21 cellular contexts compared by ENCODE assay signal in the genomic region with DNA sequence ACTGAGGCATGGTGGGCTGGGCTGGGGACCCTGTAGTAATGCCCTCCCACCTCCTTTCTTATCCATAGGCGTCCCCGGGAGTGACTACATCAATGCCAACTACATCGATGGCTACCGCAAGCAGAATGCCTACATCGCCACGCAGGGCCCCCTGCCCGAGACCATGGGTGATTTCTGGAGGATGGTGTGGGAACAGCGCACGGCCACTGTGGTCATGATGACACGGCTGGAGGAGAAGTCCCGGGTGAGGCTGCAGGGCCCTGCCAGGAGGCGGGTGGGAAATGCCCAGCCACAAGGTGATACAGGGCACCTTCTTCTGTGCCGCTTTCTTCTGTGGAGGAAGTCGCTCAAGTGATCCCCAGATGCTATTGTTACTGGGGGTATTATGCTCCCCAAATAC. TPM values are rescaled to one million over a fixed set of nuclear protein-coding genes. Genes with fewer than 3 reads are reported as not detected.
A peak's percentile ranks its signal among the peaks of the same experiment; 100 is the strongest.
DNase-seq lines count a peak whose midpoint lies in the region; ATAC-seq, FAIRE-seq and TF ChIP-seq lines count a peak whose summit lies in the region.
"Had no signal": no experiment of that assay in that cellular context is flagged by ENCODE, and none has a peak within 500 bp of the region (broad histone marks: within the 10 kb centered on the region; RNA-seq: fewer than 3 reads in every experiment).

No MANE protein-coding gene starts in this region.

- intact Hi-C loops in lower lobe of right lung (cut with DNase I): no loop called here

- no peak overlapping the region for H4K91ac ChIP-seq in H1 (replicated peaks; ENCODE audit: insufficient read length, low read length)

- H3K4me2 ChIP-seq in astrocyte (ENCODE audit: low read length) (no peak overlapping the region), H1 (ENCODE audit: insufficient read depth in 1 of 2, low read depth in 2 of 2, low read length in 2 of 2) (no peak overlapping the region)
- H3K4me2 ChIP-seq: A549; BLaER1 treated with 17β-estradiol and CSF1 and Interleukin-3, amounts not matched to agents 10 nM and 100 nM had no signal

- H3K9me3 ChIP-seq in astrocyte (ENCODE audit: insufficient read depth, low read depth, low read length) (no peaks in the 10 kb centered on the region), H1 (ENCODE audit: insufficient read depth in 2 of 2, low read depth in 1 of 2, low read length in 1 of 2) (no peaks in the 10 kb centered on the region), lower lobe of right lung (no peaks in the 10 kb centered on the region)
- H3K9me3 ChIP-seq: A549; BLaER1 treated with 17β-estradiol and CSF1 and Interleukin-3, amounts not matched to agents 10 nM and 100 nM; Caco-2 had no signal

- no peak for ATAC-seq in lower lobe of right lung
- ATAC-seq: A549; CD8-positive, alpha-beta T cell had no signal

- no peak overlapping the region for H4K5ac ChIP-seq in H1 (ENCODE audit: insufficient read length, low read depth, low read length)

- H3K27ac Mint-ChIP-seq in astrocyte (ENCODE audit: unreplicated experiment): peak overlapping the region; percentile 18
- H3K27ac Mint-ChIP-seq: B cell; CD4-positive, alpha-beta T cell; CD8-positive, alpha-beta T cell had no signal

- H3K9ac ChIP-seq in astrocyte (ENCODE audit: low read length): no peak overlapping the region
- no peak overlapping the region for H3K9ac ChIP-seq in H1 (replicated peaks in 1 of 4; ENCODE audit: extremely low read depth in 1 of 4, low read depth in 3 of 4, low read length in 3 of 4)
- H3K9ac ChIP-seq: BLaER1 treated with 17β-estradiol and CSF1 and Interleukin-3, amounts not matched to agents 10 nM and 100 nM had no signal

- no peaks in the 10 kb centered on the region for H3K23me2 ChIP-seq in H1 (ENCODE audit: low read depth, low read length)

- H3K36me3 Mint-ChIP-seq in astrocyte (ENCODE audit: low read depth, unreplicated experiment): peaks cover 30% of the 10 kb centered on the region
- H3K36me3 Mint-ChIP-seq: CD8-positive, alpha-beta T cell had no signal

- H3K4me1 ChIP-seq in astrocyte (ENCODE audit: insufficient read depth, low read length) (no peaks in the 10 kb centered on the region), H1 (replicated peaks in 1 of 4; ENCODE audit: control insufficient read depth in 3 of 4, insufficient read depth in 4 of 4, low read length in 3 of 4) (no peaks in the 10 kb centered on the region), lower lobe of right lung (no peaks in the 10 kb centered on the region)
- H3K4me1 ChIP-seq: A549, Caco-2 had no signal

- no peak for FAIRE-seq in astrocyte (lab: Jason Lieb, UNC)
- no peak for FAIRE-seq in H1 (lab: Jason Lieb, UNC)
- FAIRE-seq: A549, D721Med, G401.6, GM12891 had no signal

- H2BK20ac ChIP-seq in H1 (ENCODE audit: low read length): no peak overlapping the region

- H3K23ac ChIP-seq in H1 (ENCODE audit: insufficient read length): no peak overlapping the region

- H3K27me3 ChIP-seq in astrocyte (ENCODE audit: insufficient read depth, low read length) (no peaks in the 10 kb centered on the region), H1 (replicated peaks in 1 of 4; ENCODE audit: control insufficient read depth in 3 of 4, extremely low read depth in 1 of 4, insufficient read depth in 3 of 4, low read length in 3 of 4) (no peaks in the 10 kb centered on the region), lower lobe of right lung (ENCODE audit: low read depth) (no peaks in the 10 kb centered on the region)
- H3K27me3 ChIP-seq: BLaER1 treated with 17β-estradiol and CSF1 and Interleukin-3, amounts not matched to agents 10 nM and 100 nM had no signal

- H3K79me1 ChIP-seq in H1 (ENCODE audit: low read depth, low read length): no peaks in the 10 kb centered on the region

- H3K4me3 ChIP-seq in astrocyte (ENCODE audit: insufficient read depth, low read depth, low read length) (no peak overlapping the region), H1 (ENCODE audit: extremely low read depth in 1 of 4, insufficient read depth in 2 of 4, low read depth in 3 of 4, low read length in 4 of 4) (no peak overlapping the region), lower lobe of right lung (no peak overlapping the region)
- H3K4me3 ChIP-seq: A549; BLaER1 treated with 17β-estradiol and CSF1 and Interleukin-3, amounts not matched to agents 10 nM and 100 nM had no signal

- no peak overlapping the region for H2AFZ ChIP-seq in astrocyte (ENCODE audit: low read depth, low read length)
- no peak overlapping the region for H2AFZ ChIP-seq in H1 (ENCODE audit: low read length)

- no peak for TF ChIP-seq RAD21 in H1 (IDR thresholded peaks at IDR 0.05 in 1 of 2, conservative IDR thresholded peaks at IDR 0.05 in 1 of 2; ENCODE audit: low read depth in 2 of 2, low read length in 2 of 2)

- 94% methylated on average over 14 of the region's 14 CpGs; no CpG with 5 or more reads in 1 of the 2 experiments for WGBS in H1 (ENCODE audit: extremely low coverage in 1 of 2, insufficient coverage in 1 of 2, insufficient read length in 1 of 2, insufficient replicate concordance in 2 of 2, low coverage in 1 of 2, low lambda C conversion rate in 2 of 2, missing lambda C conversion rate in 1 of 2), 2 experiments

- H3K56ac ChIP-seq in H1 (replicated peaks; ENCODE audit: insufficient read length, low read depth, low read length): no peak overlapping the region

- POLR2A ChIA-PET in H1 (lab: Charles Lee; ENCODE audit: partially characterized antibody): interaction anchor here (0.8 to 2.3 kb wide), 3 partner anchors 12 to 34 kb away, joined by 3 to 6 read pairs (median 4); no protein-coding TSS in a partner anchor

- peaks cover 6% of the 10 kb centered on the region for H3K4me1 Mint-ChIP-seq in astrocyte (ENCODE audit: low read depth, unreplicated experiment)
- H3K4me1 Mint-ChIP-seq: B cell had no signal

- H2BK15ac ChIP-seq in H1 (ENCODE audit: low read length): no peak overlapping the region

- H3K4ac ChIP-seq in H1 (replicated peaks; ENCODE audit: insufficient read length, low read depth, low read length): no peak overlapping the region

- no peaks in the 10 kb centered on the region for H3K27me3 Mint-ChIP-seq in astrocyte (ENCODE audit: low read depth, unreplicated experiment)
- H3K27me3 Mint-ChIP-seq: CD4-positive, alpha-beta T cell had no signal

- H3K9me3 Mint-ChIP-seq in astrocyte (ENCODE audit: unreplicated experiment): no peaks in the 10 kb centered on the region
- H3K9me3 Mint-ChIP-seq: CD4-positive, alpha-beta T cell; CD8-positive, alpha-beta T cell had no signal

- DNase-seq in astrocyte (ENCODE audit: low read depth) (no peak), H1 (ENCODE audit: low read depth in 1 of 2, low spot score in 2 of 2) (no peak), lower lobe of right lung (peak; percentile 24), NCI-H1092 (lab: John Stamatoyannopoulos, UW) (no peak), T-helper 1 cell (no peak)
- no peak for DNase-seq in activated CD4-positive, CD25-positive, alpha-beta regulatory T cell treated with anti-CD3 and anti-CD28 coated beads, Interleukin-2, amount 50 U/mL, for 72 hours
- DNase-seq: AML-193; Caco-2; Calu3; CD4-positive, alpha-beta T cell; CD8-positive, alpha-beta T cell; DMS79 treated with DMSO at 0.1 percent for 48 hours; GF-D8 had no signal

- H3K27ac ChIP-seq in astrocyte (ENCODE audit: low read depth, low read length) (no peak overlapping the region), H1 (ENCODE audit: low read depth, low read length) (no peak overlapping the region), lower lobe of right lung (no peak overlapping the region)
- H3K27ac ChIP-seq: 22Rv1; A549; BLaER1 treated with 17β-estradiol and CSF1 and Interleukin-3, amounts not matched to agents 10 nM and 100 nM; C4-2B had no signal

- no peak overlapping the region for H3K4me3 Mint-ChIP-seq in astrocyte (ENCODE audit: unreplicated experiment)
- H3K4me3 Mint-ChIP-seq: B cell; CD4-positive, alpha-beta T cell; CD8-positive, alpha-beta T cell had no signal

- H3K79me2 ChIP-seq in astrocyte (ENCODE audit: insufficient read depth, low read length): no peaks in the 10 kb centered on the region
- H3K79me2 ChIP-seq in H1 (ENCODE audit: control insufficient read depth in 1 of 2, insufficient read depth in 2 of 2, low read length in 2 of 2): no peaks in the 10 kb centered on the region

- no peak for TF ChIP-seq EP300 in H1 (IDR thresholded peaks at IDR 0.05; ENCODE audit: borderline replicate concordance in 1 of 2, low read depth in 2 of 2, low read length in 2 of 2)

- no peak overlapping the region for H3K18ac ChIP-seq in H1 (ENCODE audit: extremely low read depth, low read length)

- no peak overlapping the region for H2BK12ac ChIP-seq in H1 (ENCODE audit: low read depth, low read length)

- H4K20me1 ChIP-seq in astrocyte (ENCODE audit: insufficient read depth, low read length) (no peaks in the 10 kb centered on the region), H1 (replicated peaks in 1 of 2; ENCODE audit: control insufficient read depth in 1 of 2, insufficient read depth in 2 of 2, low read length in 2 of 2) (peaks cover 3 to 8% of the 10 kb centered on the region in 2 experiments)
- H4K20me1 ChIP-seq: BLaER1 treated with 17β-estradiol and CSF1 and Interleukin-3, amounts not matched to agents 10 nM and 100 nM had no signal

- H4K8ac ChIP-seq in H1 (ENCODE audit: extremely low read depth, insufficient read depth, low read length): 0 out of 2 replicates have a peak overlapping the region, but pooled peaks have one; percentile 68

- H2BK5ac ChIP-seq in H1 (ENCODE audit: low read depth, low read length): no peak overlapping the region

- no peak overlapping the region for H2AK5ac ChIP-seq in H1 (ENCODE audit: low read depth, low read length)

- TF ChIP-seq CTCF in astrocyte (IDR thresholded peaks at IDR 0.05; ENCODE audit: insufficient read depth, low read depth, low read length) (no peak), H1 (IDR thresholded peaks at IDR 0.05; ENCODE audit: control extremely low read depth in 1 of 3, insufficient read depth in 1 of 3, low read depth in 1 of 3, low read length in 3 of 3) (no peak), lower lobe of right lung (IDR thresholded peaks at IDR 0.05) (no peak)

- no peak overlapping the region for H3K14ac ChIP-seq in H1 (ENCODE audit: insufficient read length)

- H2BK120ac ChIP-seq in H1 (replicated peaks; ENCODE audit: low read depth, low read length): no peak overlapping the region

- H3K36me3 ChIP-seq in astrocyte (ENCODE audit: insufficient read depth, low read length) (peaks cover 11% of the 10 kb centered on the region), H1 (ENCODE audit: control insufficient read depth in 2 of 4, insufficient read depth in 4 of 4, low read length in 3 of 4) (peaks cover 21 to 63% (median 53%) of the 10 kb centered on the region in 4 experiments), lower lobe of right lung (peaks cover 74% of the 10 kb centered on the region)

- CTCF ChIA-PET in H1 (lab: Charles Lee; ENCODE audit: partially characterized antibody): interaction anchor here (0.7 to 1.1 kb wide), 2 partner anchors 27 to 68 kb away, joined by 3 read pairs; no protein-coding TSS in a partner anchor

- no peak for TF ChIP-seq POLR2A in H1 (IDR thresholded peaks at IDR 0.05; ENCODE audit: control extremely low read depth in 1 of 2, low read depth in 2 of 2, low read length in 2 of 2)

RNA-seq across cellular contexts. Expression of a gene that starts 32.3 kb away (rescaled TPM):
- 93.5 and 97.5 TPM in 2 replicates for total RNA-seq in astrocyte
- total RNA-seq in H1 (2021; fragmentation: NEBNext Ultra II Directional; extraction: Animal tissue kit (Norgen Biotek cat#: 25700)): 95.9 and 103 TPM in 2 replicates
- 27.8 and 32.8 TPM in 2 replicates for polyA plus RNA-seq in H1 (2011; rRNA removed)
- polyA plus RNA-seq in H1 (2011; cell fraction: cytosol; rRNA removed): 47.8 TPM
- 45.6 TPM for polyA plus RNA-seq in H1 (2011; cell fraction: nucleus; rRNA removed)
- 67.2 to 79.0 TPM (median 73.8 TPM) in 4 replicates for polyA plus RNA-seq in H1 (2012, experiment 1 of 2)
- 9.8 TPM for polyA plus RNA-seq in H1 (2012, experiment 2 of 2)
- 35.3 TPM for polyA plus RNA-seq in H1 (2013, experiment 1 of 2)
- 36.5 TPM for polyA plus RNA-seq in H1 (2013, experiment 2 of 2)
- polyA minus RNA-seq in H1 (2011; rRNA and poly(A)+ RNA removed): 71.0 and 97.4 TPM in 2 replicates
- 40.3 TPM for polyA minus RNA-seq in H1 (2011; cell fraction: cytosol; rRNA and poly(A)+ RNA removed)
- polyA minus RNA-seq in H1 (2011; cell fraction: nucleus; rRNA and poly(A)+ RNA removed): 47.4 TPM
- 41.9 TPM for total RNA-seq in lower lobe of right lung
